ENCODE assay signal across 12 cellular contexts in genomic region chr6:53926505-53926904, GRCh38.
A peak's percentile ranks its signal among the peaks of the same experiment; 100 is the strongest.
DNase-seq lines count a peak whose midpoint lies in the region; ATAC-seq and TF ChIP-seq lines count a peak whose summit lies in the region.
"Had no signal": no experiment of that assay in that cellular context is flagged by ENCODE, and none has a peak within 500 bp of the region (broad histone marks: within the 10 kb centered on the region; RNA-seq: fewer than 3 reads in every experiment).

No MANE protein-coding gene starts in this region.

- H3K36me3 ChIP-seq in DND-41 (ENCODE audit: insufficient read depth, low read length) (peaks cover 20% of the 10 kb centered on the region), neural progenitor cell (no peaks in the 10 kb centered on the region)

- H3K27ac ChIP-seq in DND-41 (ENCODE audit: low read length) (peak overlapping the region; percentile 30; the same call in 1 of the 2 replicates), neural progenitor cell (no peak overlapping the region)

- no peak for TF ChIP-seq EP300 in Ishikawa (IDR thresholded peaks at IDR 0.05; ENCODE audit: borderline replicate concordance)

- H3K4me1 Mint-ChIP-seq in nephron (peaks cover 46% of the 10 kb centered on the region), neural progenitor cell (peaks cover 7% of the 10 kb centered on the region)
- H3K4me1 Mint-ChIP-seq: activated CD8-positive, alpha-beta memory T cell treated with anti-CD3 and anti-CD28 coated beads, Interleukin-2, amount 10 ng/mL, durations not matched to agents 7 days and 5 days; natural killer cell; stimulated activated effector memory CD8-positive, alpha-beta T cell treated with anti-CD3 and anti-CD28 coated beads, Interleukin-12 subunit alpha, Interleukin-12 subunit beta, amount 100 ng/mL, for 72 hours had no signal

- H3K4me1 ChIP-seq in DND-41 (ENCODE audit: insufficient read depth, low read length) (peaks cover 25% of the 10 kb centered on the region), neural progenitor cell (no peaks in the 10 kb centered on the region)

- TF ChIP-seq RAD21 in Ishikawa (IDR thresholded peaks at IDR 0.05; ENCODE audit: low read depth) = no peak

- H3F3A ChIP-seq in neural progenitor cell (ENCODE audit: low read depth) = no peaks in the 10 kb centered on the region

- no peak overlapping the region for H2AFZ ChIP-seq in DND-41 (ENCODE audit: low read depth, low read length)
- no peak overlapping the region for H2AFZ ChIP-seq in neural progenitor cell (replicated peaks)

- H3K27ac Mint-ChIP-seq in nephron (peak overlapping the region; percentile 85 to 90 (median 87)), neural progenitor cell (no peak overlapping the region)
- H3K27ac Mint-ChIP-seq: activated CD8-positive, alpha-beta memory T cell treated with anti-CD3 and anti-CD28 coated beads, Interleukin-2, amount 10 ng/mL, durations not matched to agents 7 days and 5 days; natural killer cell; stimulated activated effector memory CD8-positive, alpha-beta T cell treated with anti-CD3 and anti-CD28 coated beads, Interleukin-12 subunit alpha, Interleukin-12 subunit beta, amount 100 ng/mL, for 72 hours had no signal

- H3K9me3 ChIP-seq in DND-41 (ENCODE audit: insufficient read depth, low read length, severe bottlenecking) = no peaks in the 10 kb centered on the region
- H3K9me3 ChIP-seq in neural progenitor cell (ENCODE audit: low read depth) = no peaks in the 10 kb centered on the region

- H4K20me1 ChIP-seq in DND-41 (ENCODE audit: insufficient read depth, low read length) (no peaks in the 10 kb centered on the region), neural progenitor cell (ENCODE audit: low read depth) (no peaks in the 10 kb centered on the region)

- H3K79me2 ChIP-seq in DND-41 (ENCODE audit: insufficient read depth, low read length) (no peaks in the 10 kb centered on the region), neural progenitor cell (ENCODE audit: low read depth) (no peaks in the 10 kb centered on the region)

- H3K9me3 Mint-ChIP-seq in nephron (no peaks in the 10 kb centered on the region), neural progenitor cell (peaks cover 6% of the 10 kb centered on the region)
- H3K9me3 Mint-ChIP-seq: natural killer cell; stimulated activated effector memory CD8-positive, alpha-beta T cell treated with anti-CD3 and anti-CD28 coated beads, Interleukin-12 subunit alpha, Interleukin-12 subunit beta, amount 100 ng/mL, for 72 hours had no signal

- H3K27me3 ChIP-seq in DND-41 (ENCODE audit: insufficient read depth, low read length, poor library complexity) (no peaks in the 10 kb centered on the region), neural progenitor cell (no peaks in the 10 kb centered on the region)

- DNase-seq in DND-41 (no peak), cardiac fibroblast (ENCODE audit: low read depth in 2 of 2) (peak; percentile 25 to 69), SIG-M5 treated with dmso at 0.1 percent for 504 hours (lab: John Stamatoyannopoulos, UW; ENCODE audit: unreplicated experiment) (no peak), neural progenitor cell (ENCODE audit: low spot score) (no peak)
- DNase-seq in activated CD4-positive, CD25-positive, alpha-beta regulatory T cell treated with anti-CD3 and anti-CD28 coated beads, Interleukin-2, amount 50 U/mL, for 72 hours = no peak
- DNase-seq: activated CD8-positive, alpha-beta memory T cell treated with anti-CD3 and anti-CD28 coated beads, Interleukin-2, amount 10 ng/mL, durations not matched to agents 7 days and 5 days; amniotic stem cell; natural killer cell had no signal

- H3K27me3 Mint-ChIP-seq in nephron (ENCODE audit: low read depth) (no peaks in the 10 kb centered on the region), neural progenitor cell (ENCODE audit: insufficient read depth, low read depth) (no peaks in the 10 kb centered on the region)
- H3K27me3 Mint-ChIP-seq: activated CD8-positive, alpha-beta memory T cell treated with anti-CD3 and anti-CD28 coated beads, Interleukin-2, amount 10 ng/mL, durations not matched to agents 7 days and 5 days had no signal

- ATAC-seq in DND-41 (ENCODE audit: insufficient read depth, low read depth) (peak; percentile 2; the same call in 1 of the 3 replicates), GM18519 (IDR thresholded peaks at IDR 0.05; ENCODE audit: low FRiP score, unreplicated experiment) (no peak)
- ATAC-seq: activated CD8-positive, alpha-beta memory T cell treated with anti-CD3 and anti-CD28 coated beads, Interleukin-2, amount 10 ng/mL, durations not matched to agents 7 days and 5 days; natural killer cell; stimulated activated effector memory CD8-positive, alpha-beta T cell treated with anti-CD3 and anti-CD28 coated beads, Interleukin-12 subunit alpha, Interleukin-12 subunit beta, amount 100 ng/mL, for 72 hours had no signal

- H3K4me3 Mint-ChIP-seq in nephron (no peak overlapping the region), neural progenitor cell (no peak overlapping the region)
- H3K4me3 Mint-ChIP-seq: activated CD8-positive, alpha-beta memory T cell treated with anti-CD3 and anti-CD28 coated beads, Interleukin-2, amount 10 ng/mL, durations not matched to agents 7 days and 5 days; natural killer cell; stimulated activated effector memory CD8-positive, alpha-beta T cell treated with anti-CD3 and anti-CD28 coated beads, Interleukin-12 subunit alpha, Interleukin-12 subunit beta, amount 100 ng/mL, for 72 hours had no signal

- H3K4me3 ChIP-seq in DND-41 (ENCODE audit: low read depth in 1 of 2, low read length in 2 of 2) = no peak overlapping the region
- H3K4me3 ChIP-seq in cardiac fibroblast (replicated peaks in 1 of 2; ENCODE audit: low read depth in 2 of 2, low read length in 2 of 2) = no peak overlapping the region
- no peak overlapping the region for H3K4me3 ChIP-seq in neural progenitor cell

- H3K4me2 ChIP-seq in DND-41 (ENCODE audit: insufficient read depth, low read length) (no peak overlapping the region), neural progenitor cell (no peak overlapping the region)

- no peak overlapping the region for H3K9ac ChIP-seq in DND-41 (ENCODE audit: low read depth, low read length)
- H3K9ac ChIP-seq in neural progenitor cell = no peak overlapping the region

- H3K36me3 Mint-ChIP-seq in nephron (ENCODE audit: low read depth) = peaks cover 13% of the 10 kb centered on the region
- peaks cover 7% of the 10 kb centered on the region for H3K36me3 Mint-ChIP-seq in neural progenitor cell
- H3K36me3 Mint-ChIP-seq: activated CD8-positive, alpha-beta memory T cell treated with anti-CD3 and anti-CD28 coated beads, Interleukin-2, amount 10 ng/mL, durations not matched to agents 7 days and 5 days had no signal

- TF ChIP-seq CTCF in DND-41 (IDR thresholded peaks at IDR 0.05; ENCODE audit: borderline replicate concordance, extremely low read depth, low read length, poor library complexity, severe bottlenecking) (no peak), cardiac fibroblast (IDR thresholded peaks at IDR 0.05; ENCODE audit: low read depth, low read length) (no peak), nephron (IDR thresholded peaks at IDR 0.05; ENCODE audit: unreplicated experiment in 3 of 3) (no peak), neural progenitor cell (IDR thresholded peaks at IDR 0.05) (no peak)

TF ChIP-seq in Ishikawa, 13 proteins besides CTCF, POLR2A, EP300 and RAD21:
- TF ChIP-seq EGR1 (IDR thresholded peaks at IDR 0.05) (no peak), TEAD4 (IDR thresholded peaks at IDR 0.05) (peak; percentile 64), NFIC (IDR thresholded peaks at IDR 0.05) (peak; percentile 54; the same call in 1 of the 2 replicates)

Comparison
In these comparisons a context has a peak if more than half of its experiments do, and no peak if none do; other contexts are left out.
1. DNase-seq: peak in cardiac fibroblast (2 of 2); none in DND-41 (single experiment), activated CD4-positive, CD25-positive, alpha-beta regulatory T cell treated with anti-CD3 and anti-CD28 coated beads, Interleukin-2, amount 50 U/mL, for 72 hours (single experiment), SIG-M5 treated with dmso at 0.1 percent for 504 hours (single experiment) and neural progenitor cell (single experiment).